ENCODE assay signal across 8 cellular contexts in genomic region chr18:76490701-76491171, GRCh38. TPM values are rescaled to one million over a fixed set of nuclear protein-coding genes. Genes with fewer than 3 reads are reported as not detected.
DNase-seq lines count a peak whose midpoint lies in the region; ATAC-seq and TF ChIP-seq lines count a peak whose summit lies in the region.

No MANE protein-coding gene starts in this region.

- DNase-seq in stimulated activated CD4-positive, alpha-beta T cell treated with anti-CD3 and anti-CD28 coated beads, Interleukin-15, amount 100 ng/mL, for 24 hours = peak; percentile 39
- no peak for DNase-seq in stimulated activated CD4-positive, alpha-beta T cell treated with anti-CD3 and anti-CD28 coated beads, Interleukin-12 subunit alpha, Interleukin-12 subunit beta, amount 100 ng/mL, for 4 hours
- DNase-seq in SJSA1 (ENCODE audit: low read depth in 1 of 2, low spot score in 2 of 2) = peak in 1 of 2 experiments; percentile 24
- DNase-seq in cardiac fibroblast (ENCODE audit: low read depth in 2 of 2) = peak in 1 of 2 donors; percentile 21
- DNase-seq in left lobe of liver (ENCODE audit: low spot score) = peak; percentile 76
- DNase-seq in stimulated activated naive CD8-positive, alpha-beta T cell treated with anti-CD3 and anti-CD28 coated beads, Interleukin-15, Interleukin-2, amounts not matched to agents 100 U/mL and 50 U/mL, for 24 hours = peak; percentile 46
- no peak for DNase-seq in omental fat pad (ENCODE audit: low spot score)
- no peak for DNase-seq in T-helper 9 cell

- ATAC-seq in left lobe of liver (peak; percentile 30), omental fat pad (ENCODE audit: low FRiP score) (no peak)
- ATAC-seq in stimulated activated naive CD8-positive, alpha-beta T cell treated with anti-CD3 and anti-CD28 coated beads, Interleukin-15, Interleukin-2, amounts not matched to agents 100 U/mL and 50 U/mL, for 24 hours = no peak

- peaks cover 18% of the 10 kb centered on the region for H3K4me1 ChIP-seq in SJSA1 (replicated peaks)

- H3K4me3 ChIP-seq in SJSA1 (peak overlapping the region; percentile 53), cardiac fibroblast (replicated peaks in 1 of 2; ENCODE audit: low read depth in 2 of 2, low read length in 2 of 2) (peak overlapping the region; percentile 77 to 84)

- TF ChIP-seq CTCF in cardiac fibroblast (IDR thresholded peaks at IDR 0.05; ENCODE audit: low read depth, low read length) (no peak), omental fat pad (IDR thresholded peaks at IDR 0.05) (no peak)

- H3K27ac ChIP-seq in SJSA1 = no peak overlapping the region

- no peaks in the 10 kb centered on the region for H3K36me3 ChIP-seq in SJSA1

- H3K9me3 ChIP-seq in SJSA1 (replicated peaks) = no peaks in the 10 kb centered on the region

- H3K27me3 ChIP-seq in SJSA1 (replicated peaks) = no peaks in the 10 kb centered on the region

RNA-seq across cellular contexts. Expression of gene ZNF516, which starts 4.3 kb away (rescaled TPM):
- total RNA-seq in SJSA1 (2014; rRNA removed; shearing (Covaris generic)) = 9.0 and 17.4 TPM in 2 replicates
- total RNA-seq in left lobe of liver (16.2 TPM), omental fat pad (10 to 100 TPM; 11.2 to 27.7 (median 16.6) TPM)

Comparison
In these comparisons a context has a peak if more than half of its experiments do, and no peak if none do; other contexts are left out.
1. DNase-seq: peak in stimulated activated CD4-positive, alpha-beta T cell treated with anti-CD3 and anti-CD28 coated beads, Interleukin-15, amount 100 ng/mL, for 24 hours (single experiment), left lobe of liver (single experiment) and stimulated activated naive CD8-positive, alpha-beta T cell treated with anti-CD3 and anti-CD28 coated beads, Interleukin-15, Interleukin-2, amounts not matched to agents 100 U/mL and 50 U/mL, for 24 hours (single experiment); none in stimulated activated CD4-positive, alpha-beta T cell treated with anti-CD3 and anti-CD28 coated beads, Interleukin-12 subunit alpha, Interleukin-12 subunit beta, amount 100 ng/mL, for 4 hours (single experiment), omental fat pad (single experiment) and T-helper 9 cell (single experiment).